15 cellular contexts compared by ENCODE assay signal in genomic region chr4:158938462-158939044, GRCh38.
DNase-seq lines count a peak whose midpoint lies in the region; ATAC-seq, FAIRE-seq and TF ChIP-seq lines count a peak whose summit lies in the region.
"Had no signal": no experiment of that assay in that cellular context is flagged by ENCODE, and none has a peak within 500 bp of the region (broad histone marks: within the 10 kb centered on the region; RNA-seq: fewer than 3 reads in every experiment).

No MANE protein-coding gene starts in this region.

- H3K9ac ChIP-seq in HepG2 (ENCODE audit: insufficient read depth, low read depth, low read length) = no peak overlapping the region

- H3K36me3 ChIP-seq in HepG2 (replicated peaks in 1 of 2; ENCODE audit: control insufficient read depth in 1 of 2, insufficient read depth in 2 of 2, low read length in 2 of 2) = no peaks in the 10 kb centered on the region
- H3K36me3 ChIP-seq: left lung had no signal

- DNase-seq in Daoy (ENCODE audit: low read depth) (peak; percentile 2), NCI-H1417 treated with DMSO at 0.1 percent for 48 hours (lab: John Stamatoyannopoulos, UW) (peak; percentile 15), astrocyte of the hippocampus (ENCODE audit: low read depth, low spot score) (peak; percentile 76), HepG2 (ENCODE audit: low spot score) (no peak), SIG-M5 treated with dmso at 0.1 percent for 504 hours (lab: John Stamatoyannopoulos, UW; ENCODE audit: unreplicated experiment) (no peak), Kasumi-1 (lab: John Stamatoyannopoulos, UW) (no peak)
- no peak for DNase-seq in activated naive CD4-positive, alpha-beta T cell treated with Interleukin-2 at 50 U/mL for 16 hours
- DNase-seq: activated CD4-positive, alpha-beta T cell treated with anti-CD3 and anti-CD28 coated beads for 1 hour; activated T-cell treated with anti-CD3 and anti-CD28 coated beads, Interleukin-2, amount 50 U/mL, for 4 hours; GF-D8; left lung; naive thymus-derived CD8-positive, alpha-beta T cell; NCI-H2107; right cardiac atrium had no signal

- TF ChIP-seq EP300 in HepG2 (IDR thresholded peaks at IDR 0.05; ENCODE audit: low read depth in 2 of 2, low read length in 2 of 2) (no peak), HepG2 (CRISPR knock-in tag; IDR thresholded peaks at IDR 0.05; ENCODE audit: borderline replicate concordance) (no peak)

- in situ Hi-C loops in HepG2 (cut with HindIII; ENCODE audit: extremely low pct_ligation_motif_present, low pct_unique_long_range_greater_than_20kb) = no loop called here

- WGBS in HepG2 (ENCODE audit: low lambda C conversion rate) = 60% methylated on average over 3 of the region's 3 CpGs

- no peak for TF ChIP-seq POLR2A in HepG2 (IDR thresholded peaks at IDR 0.05; ENCODE audit: insufficient read depth in 1 of 2, low read depth in 2 of 2, low read length in 2 of 2)

- no peak for FAIRE-seq in HepG2 (lab: Jason Lieb, UNC)

- no peak for TF ChIP-seq RAD21 in HepG2 (CRISPR knock-in tag; IDR thresholded peaks at IDR 0.05)

- BruUV-seq in HepG2 (replicated peaks; lab: Mats Ljungman, UMichigan) = no TSS peak

- H3K79me2 ChIP-seq in HepG2 (ENCODE audit: insufficient read depth, low read length) = no peaks in the 10 kb centered on the region

- H4K20me1 ChIP-seq in HepG2 (ENCODE audit: insufficient read depth, low read length) = no peaks in the 10 kb centered on the region

- ATAC-seq in HepG2 (no peak), GM21447 (IDR thresholded peaks at IDR 0.05; ENCODE audit: unreplicated experiment) (no peak)
- ATAC-seq: activated T-cell treated with anti-CD3 and anti-CD28 coated beads, Interleukin-2, amount 50 U/mL, for 4 hours; left lung; naive thymus-derived CD8-positive, alpha-beta T cell; right cardiac atrium had no signal

- CTCF ChIA-PET in HepG2 (lab: Yijun Ruan, JAX; ENCODE audit: low intra/inter-chr PET ratio, low total read pairs) = no interaction called here

- TF ChIP-seq CTCF in HepG2 (CRISPR knock-in tag; IDR thresholded peaks at IDR 0.05) = no peak

- no peak overlapping the region for H3K4me3 ChIP-seq in HepG2 (replicated peaks in 1 of 3; ENCODE audit: insufficient read depth in 1 of 3, low read depth in 2 of 3, low read length in 3 of 3)
- H3K4me3 ChIP-seq: left lung had no signal

- H3K4me2 ChIP-seq in HepG2 (ENCODE audit: low read depth, low read length) = no peak overlapping the region

- no peak overlapping the region for H3K27ac ChIP-seq in HepG2 (ENCODE audit: extremely low read length, insufficient read depth, low read length)
- H3K27ac ChIP-seq: left lung had no signal

- H3K4me1 ChIP-seq in HepG2 (ENCODE audit: insufficient read depth, low read length) = no peaks in the 10 kb centered on the region

- POLR2A ChIA-PET in HepG2 (lab: Yijun Ruan, JAX) = no interaction called here

- no peaks in the 10 kb centered on the region for H3K27me3 ChIP-seq in HepG2 (ENCODE audit: control insufficient read depth in 1 of 2, insufficient read depth in 2 of 2, low read length in 2 of 2)
- H3K27me3 ChIP-seq: left lung had no signal

- no peak overlapping the region for H2AFZ ChIP-seq in HepG2 (ENCODE audit: low read length)

- intact Hi-C loops in HepG2 (cut with micrococcal nuclease; ENCODE audit: unreplicated experiment) = no loop called here

- H3K9me3 ChIP-seq in HepG2 (ENCODE audit: low read length) = no peaks in the 10 kb centered on the region
- H3K9me3 ChIP-seq: left lung had no signal

TF ChIP-seq in HepG2, 621 proteins besides CTCF, POLR2A, EP300 and RAD21:
- TF ChIP-seq ZFP91 (CRISPR knock-in tag; IDR thresholded peaks at IDR 0.05; ENCODE audit: borderline replicate concordance) = no peak
- peak; percentile 80 for TF ChIP-seq ATF7 (IDR thresholded peaks at IDR 0.05)
- TF ChIP-seq ATF7 (CRISPR knock-in tag; IDR thresholded peaks at IDR 0.05) = no peak
- peak; percentile 89 for TF ChIP-seq CREB1 (IDR thresholded peaks at IDR 0.05)
- TF ChIP-seq CREB1 (CRISPR knock-in tag; IDR thresholded peaks at IDR 0.05) = no peak

Comparison
In these comparisons a context has a peak if more than half of its experiments do, and no peak if none do; other contexts are left out.
1. DNase-seq: peak in Daoy (single experiment), NCI-H1417 treated with DMSO at 0.1 percent for 48 hours (single experiment) and astrocyte of the hippocampus (single experiment); none in HepG2 (single experiment), SIG-M5 treated with dmso at 0.1 percent for 504 hours (single experiment), activated naive CD4-positive, alpha-beta T cell treated with Interleukin-2 at 50 U/mL for 16 hours (single experiment) and Kasumi-1 (0 of 2).